ENCODE assay signal across 35 cellular contexts in the genomic region with DNA sequence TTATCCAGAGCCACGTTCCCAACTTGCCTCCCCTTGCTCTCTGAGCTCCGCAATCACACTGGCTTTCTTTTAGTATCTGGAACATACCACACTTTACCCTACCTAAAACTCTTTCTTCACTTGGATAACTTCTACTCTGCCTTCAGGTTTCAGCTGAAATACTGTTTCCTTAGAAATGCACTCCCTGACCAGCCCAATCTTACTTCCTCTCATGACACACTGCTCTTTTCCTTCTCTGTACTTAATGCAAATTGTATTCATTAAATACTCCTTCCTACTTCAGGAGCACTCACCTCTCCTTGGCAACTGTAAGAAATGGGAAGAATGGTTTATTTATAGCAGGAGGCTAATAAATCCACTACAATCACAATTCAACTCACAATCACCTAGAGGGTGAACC. TPM values are rescaled to one million over a fixed set of nuclear protein-coding genes. Genes with fewer than 3 reads are reported as not detected.
DNase-seq lines count a peak whose midpoint lies in the region; ATAC-seq and TF ChIP-seq lines count a peak whose summit lies in the region.
"Had no signal": no experiment of that assay in that cellular context is flagged by ENCODE, and none has a peak within 500 bp of the region (broad histone marks: within the 10 kb centered on the region; RNA-seq: fewer than 3 reads in every experiment).

No MANE protein-coding gene starts in this region.

- no peak overlapping the region for H3K4me3 ChIP-seq in esophagus squamous epithelium
- H3K4me3 ChIP-seq: breast epithelium, esophagus muscularis mucosa, hepatocyte, MG63, ovary, right atrium auricular region, thyroid gland had no signal

- POLR2A ChIA-PET in activated naive CD8-positive, alpha-beta T cell treated with anti-CD3 and anti-CD28 coated beads, Interleukin-2, amount 10 ng/mL, durations not matched to agents 7 days and 5 days (lab: Charles Lee): interaction anchor here (1.1 to 5.8 kb wide), 2 partner anchors 16 to 31 kb away, joined by 3 to 24 read pairs; partner anchors contain the start of genes MEPCE and ZCWPW1

- no peaks in the 10 kb centered on the region for H3K36me3 Mint-ChIP-seq in activated naive CD8-positive, alpha-beta T cell treated with anti-CD3 and anti-CD28 coated beads, Interleukin-2, amount 10 ng/mL, durations not matched to agents 7 days and 5 days
- peaks cover 1% of the 10 kb centered on the region for H3K36me3 Mint-ChIP-seq in activated naive CD8-positive, alpha-beta T cell treated with anti-CD3 and anti-CD28 coated beads for 36 hours
- peaks cover 33% of the 10 kb centered on the region for H3K36me3 Mint-ChIP-seq in dendritic cell treated with granulocyte-macrophage colony-stimulating factor and Interleukin-4, amounts not matched to agents 40 ng/mL and 50 ng/mL, for 4 days (ENCODE audit: low read depth)
- peaks cover 3 to 8% of the 10 kb centered on the region in 2 donors for H3K36me3 Mint-ChIP-seq in stimulated activated naive B cell treated with anti-CD40 and anti-IgM and Interleukin-4, amounts not matched to agents 10 μg/mL and 1 μg/mL and 100 μg/mL, for 72 hours
- H3K36me3 Mint-ChIP-seq: mesothelial cell of epicardium had no signal

- no peak for DNase-seq in activated naive CD8-positive, alpha-beta T cell treated with anti-CD3 and anti-CD28 coated beads, Interleukin-2, amount 10 ng/mL, durations not matched to agents 7 days and 5 days
- no peak for DNase-seq in activated naive CD8-positive, alpha-beta T cell treated with anti-CD3 and anti-CD28 coated beads for 36 hours
- DNase-seq in NOMO-1 (lab: John Stamatoyannopoulos, UW; ENCODE audit: unreplicated experiment in 2 of 2) (peak; percentile 32 to 60), esophagus squamous epithelium (lab: John Stamatoyannopoulos, UW) (no peak), NCI-H82 (lab: John Stamatoyannopoulos, UW) (no peak)
- DNase-seq in stimulated activated naive B cell treated with anti-CD40 and anti-IgM and Interleukin-4, amounts not matched to agents 10 μg/mL and 1 μg/mL and 100 μg/mL, for 72 hours: no peak
- DNase-seq: activated CD4-positive, alpha-beta memory T cell treated with anti-CD3 and anti-CD28 coated beads, Interleukin-2, amount 10 ng/mL, durations not matched to agents 7 days and 5 days; activated CD4-positive, CD25-positive, alpha-beta regulatory T cell; activated naive CD4-positive, alpha-beta T cell treated with Interleukin-2 at 50 U/mL for 16 hours; activated T-cell treated with anti-CD3 and anti-CD28 coated beads, Interleukin-2, amount 50 U/mL, for 24 hours; amygdala; DMS 273 treated with DMSO at 0.1 percent for 48 hours; effector memory CD8-positive, alpha-beta T cell; immature natural killer cell; left ventricle myocardium superior; MG63; naive thymus-derived CD8-positive, alpha-beta T cell; NCI-H1694; NCI-H2171 treated with DMSO at 0.1 percent for 48 hours; NCI-H524 treated with DMSO at 0.1 percent for 48 hours; ovary; SK-N-SH; stimulated activated CD4-positive, alpha-beta T cell treated with anti-CD3 and anti-CD28 coated beads, Interleukin-4, amount 100 ng/mL, for 1 hour; stimulated activated naive CD4-positive, alpha-beta T cell treated with Interleukin-2 at 50 U/mL for 16 hours; T-helper 9 cell; thyroid gland had no signal

- TF ChIP-seq POLR2A in esophagus squamous epithelium (IDR thresholded peaks at IDR 0.05): no peak

- H3K9me3 ChIP-seq in esophagus squamous epithelium: no peaks in the 10 kb centered on the region
- H3K9me3 ChIP-seq: breast epithelium, esophagus muscularis mucosa, MG63, ovary, right atrium auricular region, SK-N-SH, thyroid gland had no signal

- no peaks in the 10 kb centered on the region for H3K36me3 ChIP-seq in esophagus squamous epithelium
- H3K36me3 ChIP-seq: breast epithelium, MG63, ovary, right atrium auricular region, thyroid gland had no signal

- peak overlapping the region; percentile 2 for H3K4me3 Mint-ChIP-seq in activated naive CD8-positive, alpha-beta T cell treated with anti-CD3 and anti-CD28 coated beads, Interleukin-2, amount 10 ng/mL, durations not matched to agents 7 days and 5 days
- H3K4me3 Mint-ChIP-seq in activated naive CD8-positive, alpha-beta T cell treated with anti-CD3 and anti-CD28 coated beads for 36 hours: no peak overlapping the region
- peak overlapping the region; percentile 32 for H3K4me3 Mint-ChIP-seq in dendritic cell treated with granulocyte-macrophage colony-stimulating factor and Interleukin-4, amounts not matched to agents 40 ng/mL and 50 ng/mL, for 4 days
- H3K4me3 Mint-ChIP-seq in stimulated activated naive B cell treated with anti-CD40 and anti-IgM and Interleukin-4, amounts not matched to agents 10 μg/mL and 1 μg/mL and 100 μg/mL, for 72 hours: peak overlapping the region; percentile 44 to 62
- H3K4me3 Mint-ChIP-seq: activated CD4-positive, alpha-beta memory T cell treated with anti-CD3 and anti-CD28 coated beads, Interleukin-2, amount 10 ng/mL, durations not matched to agents 7 days and 5 days; activated T-cell treated with anti-CD3 and anti-CD28 coated beads, Interleukin-2, amount 50 U/mL, for 24 hours; effector memory CD8-positive, alpha-beta T cell; immature natural killer cell; mesothelial cell of epicardium; naive thymus-derived CD8-positive, alpha-beta T cell had no signal

- H3K4me1 Mint-ChIP-seq in activated naive CD8-positive, alpha-beta T cell treated with anti-CD3 and anti-CD28 coated beads, Interleukin-2, amount 10 ng/mL, durations not matched to agents 7 days and 5 days: peaks cover 14% of the 10 kb centered on the region
- H3K4me1 Mint-ChIP-seq in activated naive CD8-positive, alpha-beta T cell treated with anti-CD3 and anti-CD28 coated beads for 36 hours: peaks cover 4% of the 10 kb centered on the region
- H3K4me1 Mint-ChIP-seq in dendritic cell treated with granulocyte-macrophage colony-stimulating factor and Interleukin-4, amounts not matched to agents 40 ng/mL and 50 ng/mL, for 4 days (ENCODE audit: low read depth): peaks cover 19% of the 10 kb centered on the region
- H3K4me1 Mint-ChIP-seq in stimulated activated naive B cell treated with anti-CD40 and anti-IgM and Interleukin-4, amounts not matched to agents 10 μg/mL and 1 μg/mL and 100 μg/mL, for 72 hours: peaks cover 13 to 15% of the 10 kb centered on the region in 2 donors
- H3K4me1 Mint-ChIP-seq: immature natural killer cell, mesothelial cell of epicardium had no signal

- H3K27me3 Mint-ChIP-seq in activated naive CD8-positive, alpha-beta T cell treated with anti-CD3 and anti-CD28 coated beads, Interleukin-2, amount 10 ng/mL, durations not matched to agents 7 days and 5 days: peaks cover 2% of the 10 kb centered on the region
- H3K27me3 Mint-ChIP-seq in activated naive CD8-positive, alpha-beta T cell treated with anti-CD3 and anti-CD28 coated beads for 36 hours: no peaks in the 10 kb centered on the region
- no peaks in the 10 kb centered on the region for H3K27me3 Mint-ChIP-seq in dendritic cell treated with granulocyte-macrophage colony-stimulating factor and Interleukin-4, amounts not matched to agents 40 ng/mL and 50 ng/mL, for 4 days
- no peaks in the 10 kb centered on the region for H3K27me3 Mint-ChIP-seq in stimulated activated naive B cell treated with anti-CD40 and anti-IgM and Interleukin-4, amounts not matched to agents 10 μg/mL and 1 μg/mL and 100 μg/mL, for 72 hours
- H3K27me3 Mint-ChIP-seq: activated T-cell treated with anti-CD3 and anti-CD28 coated beads, Interleukin-2, amount 50 U/mL, for 24 hours; effector memory CD8-positive, alpha-beta T cell; naive thymus-derived CD8-positive, alpha-beta T cell had no signal

- no peak overlapping the region for H3K27ac ChIP-seq in esophagus squamous epithelium
- H3K27ac ChIP-seq: breast epithelium, C4-2B, esophagus muscularis mucosa, hepatocyte, ovary, right atrium auricular region, thyroid gland had no signal

- no peaks in the 10 kb centered on the region for H3K27me3 ChIP-seq in esophagus squamous epithelium
- H3K27me3 ChIP-seq: breast epithelium, esophagus muscularis mucosa, hepatocyte, MG63, ovary, right atrium auricular region, thyroid gland had no signal

- no peaks in the 10 kb centered on the region for H3K4me1 ChIP-seq in esophagus squamous epithelium
- H3K4me1 ChIP-seq: breast epithelium, esophagus muscularis mucosa, right atrium auricular region, thyroid gland had no signal

- TF ChIP-seq CTCF in esophagus squamous epithelium (IDR thresholded peaks at IDR 0.05): no peak

- H3K27ac Mint-ChIP-seq in activated naive CD8-positive, alpha-beta T cell treated with anti-CD3 and anti-CD28 coated beads, Interleukin-2, amount 10 ng/mL, durations not matched to agents 7 days and 5 days: peak overlapping the region; percentile 26
- no peak overlapping the region for H3K27ac Mint-ChIP-seq in activated naive CD8-positive, alpha-beta T cell treated with anti-CD3 and anti-CD28 coated beads for 36 hours
- peak overlapping the region; percentile 85 for H3K27ac Mint-ChIP-seq in dendritic cell treated with granulocyte-macrophage colony-stimulating factor and Interleukin-4, amounts not matched to agents 40 ng/mL and 50 ng/mL, for 4 days
- H3K27ac Mint-ChIP-seq in stimulated activated naive B cell treated with anti-CD40 and anti-IgM and Interleukin-4, amounts not matched to agents 10 μg/mL and 1 μg/mL and 100 μg/mL, for 72 hours: peak overlapping the region; percentile 86
- H3K27ac Mint-ChIP-seq: activated CD4-positive, alpha-beta memory T cell treated with anti-CD3 and anti-CD28 coated beads, Interleukin-2, amount 10 ng/mL, durations not matched to agents 7 days and 5 days; activated T-cell treated with anti-CD3 and anti-CD28 coated beads, Interleukin-2, amount 50 U/mL, for 24 hours; effector memory CD8-positive, alpha-beta T cell; mesothelial cell of epicardium had no signal

- intact Hi-C loops in dendritic cell treated with granulocyte-macrophage colony-stimulating factor and Interleukin-4, amounts not matched to agents 40 ng/mL and 50 ng/mL, for 4 days (cut with micrococcal nuclease): no loop called here
- intact Hi-C loops in esophagus squamous epithelium (cut with DNase I): no loop called here

- ATAC-seq in activated naive CD8-positive, alpha-beta T cell treated with anti-CD3 and anti-CD28 coated beads, Interleukin-2, amount 10 ng/mL, durations not matched to agents 7 days and 5 days (ENCODE audit: low read depth): peak; percentile 50
- ATAC-seq in stimulated activated naive B cell treated with anti-CD40 and anti-IgM and Interleukin-4, amounts not matched to agents 10 μg/mL and 1 μg/mL and 100 μg/mL, for 72 hours (replicated peaks): peak; percentile 87 to 88
- no peak for ATAC-seq in SK-N-SH treated with all-trans-retinoic acid at 6 μM for 48 hours
- ATAC-seq: effector memory CD8-positive, alpha-beta T cell; left ventricle myocardium superior; naive thymus-derived CD8-positive, alpha-beta T cell had no signal

- H3K9me3 Mint-ChIP-seq in activated naive CD8-positive, alpha-beta T cell treated with anti-CD3 and anti-CD28 coated beads, Interleukin-2, amount 10 ng/mL, durations not matched to agents 7 days and 5 days: no peaks in the 10 kb centered on the region
- H3K9me3 Mint-ChIP-seq in activated naive CD8-positive, alpha-beta T cell treated with anti-CD3 and anti-CD28 coated beads for 36 hours: no peaks in the 10 kb centered on the region
- no peaks in the 10 kb centered on the region for H3K9me3 Mint-ChIP-seq in dendritic cell treated with granulocyte-macrophage colony-stimulating factor and Interleukin-4, amounts not matched to agents 40 ng/mL and 50 ng/mL, for 4 days
- no peaks in the 10 kb centered on the region for H3K9me3 Mint-ChIP-seq in stimulated activated naive B cell treated with anti-CD40 and anti-IgM and Interleukin-4, amounts not matched to agents 10 μg/mL and 1 μg/mL and 100 μg/mL, for 72 hours
- H3K9me3 Mint-ChIP-seq: activated CD4-positive, alpha-beta memory T cell treated with anti-CD3 and anti-CD28 coated beads, Interleukin-2, amount 10 ng/mL, durations not matched to agents 7 days and 5 days; activated T-cell treated with anti-CD3 and anti-CD28 coated beads, Interleukin-2, amount 50 U/mL, for 24 hours; effector memory CD8-positive, alpha-beta T cell; immature natural killer cell; mesothelial cell of epicardium; naive thymus-derived CD8-positive, alpha-beta T cell had no signal

- 75 to 77% methylated on average over 2 of the region's 2 CpGs for WGBS in esophagus squamous epithelium, 2 donors

RNA-seq across cellular contexts. Expression of gene ZCWPW1, which starts 15.2 kb away (rescaled TPM):
- total RNA-seq in activated naive CD8-positive, alpha-beta T cell treated with anti-CD3 and anti-CD28 coated beads, Interleukin-2, amount 10 ng/mL, durations not matched to agents 7 days and 5 days: 1 to 10 TPM; 6.2 to 6.5 TPM
- 1 to 10 TPM; 2.9 to 3.0 TPM for total RNA-seq in activated naive CD8-positive, alpha-beta T cell treated with anti-CD3 and anti-CD28 coated beads for 36 hours
- total RNA-seq in esophagus squamous epithelium: 1 to 10 TPM in 2 of 4 donors, under 1 TPM in 2; 0.83 to 4.2 (median 1.5) TPM

RNA-seq across cellular contexts. Expression of gene MEPCE, which starts 16.3 kb away (rescaled TPM):
- 10 to 100 TPM; 48.5 to 49.0 TPM for total RNA-seq in activated naive CD8-positive, alpha-beta T cell treated with anti-CD3 and anti-CD28 coated beads, Interleukin-2, amount 10 ng/mL, durations not matched to agents 7 days and 5 days
- total RNA-seq in activated naive CD8-positive, alpha-beta T cell treated with anti-CD3 and anti-CD28 coated beads for 36 hours: 10 to 100 TPM; 60.1 to 65.4 TPM
- total RNA-seq in esophagus squamous epithelium: 10 to 100 TPM; 18.0 to 27.7 (median 23.4) TPM

RNA-seq across cellular contexts. Expression of gene PPP1R35, which starts 23.0 kb away (rescaled TPM):
- 10 to 100 TPM; 84.4 to 93.6 TPM for total RNA-seq in activated naive CD8-positive, alpha-beta T cell treated with anti-CD3 and anti-CD28 coated beads, Interleukin-2, amount 10 ng/mL, durations not matched to agents 7 days and 5 days
- total RNA-seq in activated naive CD8-positive, alpha-beta T cell treated with anti-CD3 and anti-CD28 coated beads for 36 hours: 10 to 100 TPM; 45.7 to 46.4 TPM
- 10 to 100 TPM; 18.4 to 28.2 (median 26.4) TPM for total RNA-seq in esophagus squamous epithelium

RNA-seq across cellular contexts. Expression of gene PILRA, which starts 40.0 kb away (rescaled TPM):
- 1 to 10 TPM; 4.1 to 5.1 TPM for total RNA-seq in activated naive CD8-positive, alpha-beta T cell treated with anti-CD3 and anti-CD28 coated beads, Interleukin-2, amount 10 ng/mL, durations not matched to agents 7 days and 5 days
- under 1 TPM; 0.68 TPM for total RNA-seq in activated naive CD8-positive, alpha-beta T cell treated with anti-CD3 and anti-CD28 coated beads for 36 hours
- total RNA-seq in esophagus squamous epithelium: 1 to 10 TPM in 2 of 4 donors, under 1 TPM in 2; 0.61 to 5.0 (median 1.1) TPM

RNA-seq across cellular contexts. Expression of gene SPACDR, which starts 50.8 kb away (rescaled TPM):
- 1 to 10 TPM; 3.5 to 5.9 TPM for total RNA-seq in activated naive CD8-positive, alpha-beta T cell treated with anti-CD3 and anti-CD28 coated beads, Interleukin-2, amount 10 ng/mL, durations not matched to agents 7 days and 5 days
- total RNA-seq in activated naive CD8-positive, alpha-beta T cell treated with anti-CD3 and anti-CD28 coated beads for 36 hours: 1 to 10 TPM; 1.0 to 1.5 TPM
- total RNA-seq in esophagus squamous epithelium: not detected
- total RNA-seq: breast epithelium, frontal cortex, right atrium auricular region had no signal

Comparison
In these comparisons a context has a peak if more than half of its experiments do, and no peak if none do; other contexts are left out.
1. DNase-seq: peak in NOMO-1 (2 of 2); none in activated naive CD8-positive, alpha-beta T cell treated with anti-CD3 and anti-CD28 coated beads, Interleukin-2, amount 10 ng/mL, durations not matched to agents 7 days and 5 days (single experiment), activated naive CD8-positive, alpha-beta T cell treated with anti-CD3 and anti-CD28 coated beads for 36 hours (single experiment), stimulated activated naive B cell treated with anti-CD40 and anti-IgM and Interleukin-4, amounts not matched to agents 10 μg/mL and 1 μg/mL and 100 μg/mL, for 72 hours (single experiment), esophagus squamous epithelium (single experiment) and NCI-H82 (single experiment).